In the genomic region with DNA sequence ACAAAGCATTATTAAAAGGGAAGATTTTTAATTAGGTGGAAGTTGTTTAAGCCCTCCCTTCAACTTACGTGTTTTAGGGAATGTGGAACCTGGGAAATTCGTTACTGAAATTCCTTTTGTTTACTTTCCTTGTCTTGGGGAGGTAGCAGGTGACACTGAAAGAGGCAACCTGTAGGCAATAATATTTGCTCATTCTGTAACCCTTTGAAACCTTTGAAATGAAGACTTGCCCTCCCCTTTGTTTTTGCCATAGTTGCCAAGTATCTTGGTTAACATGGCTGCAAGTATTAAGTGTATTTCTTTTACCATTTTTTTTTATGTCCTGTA, we compare ENCODE assay signal across 8 cellular contexts. TPM values are rescaled to one million over a fixed set of nuclear protein-coding genes. Genes with fewer than 3 reads are reported as not detected.
DNase-seq lines count a peak whose midpoint lies in the region; ATAC-seq, FAIRE-seq and TF ChIP-seq lines count a peak whose summit lies in the region.

No MANE protein-coding gene starts in this region.

- no peak overlapping the region for H3K18ac ChIP-seq in H1 (ENCODE audit: extremely low read depth, low read length)

- H2BK15ac ChIP-seq in H1 (ENCODE audit: low read length): no peak overlapping the region

- CTCF ChIA-PET in H1 (lab: Charles Lee; ENCODE audit: partially characterized antibody): interaction anchor here (0.6 to 3.3 kb wide), 7 partner anchors 16 to 144 kb away, joined by 3 to 28 read pairs (median 3); no protein-coding TSS in a partner anchor

- H2BK20ac ChIP-seq in H1 (ENCODE audit: low read length): no peak overlapping the region

- POLR2A ChIA-PET in H1 (lab: Charles Lee; ENCODE audit: partially characterized antibody): interaction anchor here (1.1 to 2.6 kb wide), 9 partner anchors 11 to 151 kb away, joined by 3 to 19 read pairs (median 4); no protein-coding TSS in a partner anchor

- FAIRE-seq in H1 (lab: Jason Lieb, UNC): no peak

- no peak overlapping the region for H3K23ac ChIP-seq in H1 (ENCODE audit: insufficient read length)

- H3K4me3 Mint-ChIP-seq in CD4-positive, CD25-positive, alpha-beta regulatory T cell: peak overlapping the region; percentile 95 to 98 (median 96)

- TF ChIP-seq RAD21 in H1 (IDR thresholded peaks at IDR 0.05 in 1 of 2, conservative IDR thresholded peaks at IDR 0.05 in 1 of 2; ENCODE audit: low read depth in 2 of 2, low read length in 2 of 2): no peak

- peaks cover 49 to 69% (median 59%) of the 10 kb centered on the region in 4 donors for H3K4me1 Mint-ChIP-seq in CD4-positive, CD25-positive, alpha-beta regulatory T cell

- DNase-seq in CD4-positive, CD25-positive, alpha-beta regulatory T cell: no peak
- DNase-seq in NB4 (ENCODE audit: low read depth): no peak
- no peak for DNase-seq in H1 (ENCODE audit: low read depth in 1 of 2, low spot score in 2 of 2)
- DNase-seq in hepatic stellate cell (ENCODE audit: low spot score): no peak
- DNase-seq in CD1c-positive myeloid dendritic cell (ENCODE audit: extremely low spot score): no peak
- no peak for DNase-seq in G401 (ENCODE audit: low spot score)

- H4K91ac ChIP-seq in H1 (replicated peaks; ENCODE audit: insufficient read length, low read length): no peak overlapping the region

- no peaks in the 10 kb centered on the region for H3K27me3 ChIP-seq in CD4-positive, CD25-positive, alpha-beta regulatory T cell (ENCODE audit: control insufficient read depth, insufficient read depth, low read length)
- H3K27me3 ChIP-seq in H1 (replicated peaks in 1 of 4; ENCODE audit: control insufficient read depth in 3 of 4, extremely low read depth in 1 of 4, insufficient read depth in 3 of 4, low read length in 3 of 4) (no peaks in the 10 kb centered on the region; a peak in 2 of 7 replicates), neuron (ENCODE audit: insufficient read depth, low read length) (no peaks in the 10 kb centered on the region)

- no peak overlapping the region for H3K56ac ChIP-seq in H1 (replicated peaks; ENCODE audit: insufficient read length, low read depth, low read length)

- H3K36me3 Mint-ChIP-seq in CD4-positive, CD25-positive, alpha-beta regulatory T cell: no peaks in the 10 kb centered on the region

- in situ Hi-C loops in G401 (cut with HindIII; ENCODE audit: low sequenced_read_pairs): no loop called here

- H3K4me3 ChIP-seq in CD4-positive, CD25-positive, alpha-beta regulatory T cell (ENCODE audit: low read depth, low read length): peak overlapping the region; percentile 92
- H3K4me3 ChIP-seq in NB4 (ENCODE audit: low read depth, low read length) (peak overlapping the region; percentile 81), H1 (ENCODE audit: extremely low read depth in 1 of 4, insufficient read depth in 2 of 4, low read depth in 3 of 4, low read length in 4 of 4) (peak overlapping the region; percentile 67 to 92 (median 76); a peak in 7 of 8 replicates), neuron (ENCODE audit: low read length) (peak overlapping the region; percentile 64)

- WGBS in H1 (ENCODE audit: extremely low coverage in 1 of 2, insufficient coverage in 1 of 2, insufficient read length in 1 of 2, insufficient replicate concordance in 2 of 2, low coverage in 1 of 2, low lambda C conversion rate in 2 of 2, missing lambda C conversion rate in 1 of 2), 2 experiments: 41% methylated on average over 2 of the region's 2 CpGs; no CpG with 5 or more reads in 1 of the 2 experiments

- no peaks in the 10 kb centered on the region for H3K9me3 Mint-ChIP-seq in CD4-positive, CD25-positive, alpha-beta regulatory T cell

- H3K9ac ChIP-seq in H1 (replicated peaks in 1 of 4; ENCODE audit: extremely low read depth in 1 of 4, low read depth in 3 of 4, low read length in 3 of 4): no peak overlapping the region; a peak in 1 of 7 replicates

- H3K79me1 ChIP-seq in H1 (ENCODE audit: low read depth, low read length): no peaks in the 10 kb centered on the region; the same call in 1 of the 2 replicates

- peaks cover 6% of the 10 kb centered on the region for H3K27me3 Mint-ChIP-seq in CD4-positive, CD25-positive, alpha-beta regulatory T cell

- H3K27ac Mint-ChIP-seq in CD4-positive, CD25-positive, alpha-beta regulatory T cell: peak overlapping the region in 2 of 3 donors; percentile 94 to 95

- no peaks in the 10 kb centered on the region for H3K36me3 ChIP-seq in CD4-positive, CD25-positive, alpha-beta regulatory T cell (ENCODE audit: control insufficient read depth, insufficient read depth, low read length)
- peaks cover 0 to 4% (median 0%) of the 10 kb centered on the region in 4 experiments; a peak in 2 of 8 replicates for H3K36me3 ChIP-seq in H1 (ENCODE audit: control insufficient read depth in 2 of 4, insufficient read depth in 4 of 4, low read length in 3 of 4)
- H3K36me3 ChIP-seq in neuron (ENCODE audit: insufficient read depth, low read length): peaks cover 5% of the 10 kb centered on the region

- no peak overlapping the region for H2BK120ac ChIP-seq in H1 (replicated peaks; ENCODE audit: low read depth, low read length)

- H4K5ac ChIP-seq in H1 (ENCODE audit: insufficient read length, low read depth, low read length): no peak overlapping the region

- TF ChIP-seq EP300 in H1 (IDR thresholded peaks at IDR 0.05; ENCODE audit: borderline replicate concordance in 1 of 2, low read depth in 2 of 2, low read length in 2 of 2): no peak

- peaks cover 14 to 24% of the 10 kb centered on the region in 2 experiments for H4K20me1 ChIP-seq in H1 (replicated peaks in 1 of 2; ENCODE audit: control insufficient read depth in 1 of 2, insufficient read depth in 2 of 2, low read length in 2 of 2)

- ATAC-seq in CD4-positive, CD25-positive, alpha-beta regulatory T cell (ENCODE audit: low read depth in 2 of 2): no peak
- no peak for ATAC-seq in HG03159 (IDR thresholded peaks at IDR 0.05; ENCODE audit: unreplicated experiment)

- H3K27ac ChIP-seq in CD4-positive, CD25-positive, alpha-beta regulatory T cell (ENCODE audit: insufficient read depth, low read length, poor library complexity, severe bottlenecking): peak overlapping the region; percentile 61
- H3K27ac ChIP-seq in H1 (ENCODE audit: low read depth, low read length): no peak overlapping the region

- H3K4me2 ChIP-seq in H1 (ENCODE audit: insufficient read depth in 1 of 2, low read depth in 2 of 2, low read length in 2 of 2): peak overlapping the region; percentile 75 to 96

- TF ChIP-seq POLR2A in NB4 (IDR thresholded peaks at IDR 0.05; ENCODE audit: extremely low read depth, insufficient read length) (no peak), H1 (IDR thresholded peaks at IDR 0.05; ENCODE audit: control extremely low read depth in 1 of 2, low read depth in 2 of 2, low read length in 2 of 2) (no peak)

- H3K14ac ChIP-seq in H1 (ENCODE audit: insufficient read length): no peak overlapping the region

- TF ChIP-seq CTCF in NB4 (IDR thresholded peaks at IDR 0.05; ENCODE audit: low read depth, low read length): no peak
- TF ChIP-seq CTCF in H1 (IDR thresholded peaks at IDR 0.05; ENCODE audit: control extremely low read depth in 1 of 3, insufficient read depth in 1 of 3, low read depth in 1 of 3, low read length in 3 of 3): no peak

- no peak overlapping the region for H2AFZ ChIP-seq in H1 (ENCODE audit: low read length)
- no peak overlapping the region for H2AFZ ChIP-seq in neuron (ENCODE audit: low read depth, low read length)

- H2BK12ac ChIP-seq in H1 (ENCODE audit: low read depth, low read length): no peak overlapping the region

- H3K4me1 ChIP-seq in CD4-positive, CD25-positive, alpha-beta regulatory T cell (ENCODE audit: control insufficient read depth, insufficient read depth, low read length, poor library complexity, severe bottlenecking): peaks cover 58% of the 10 kb centered on the region
- peaks cover 0 to 11% (median 3%) of the 10 kb centered on the region in 4 experiments; a peak in 6 of 7 replicates for H3K4me1 ChIP-seq in H1 (replicated peaks in 1 of 4; ENCODE audit: control insufficient read depth in 3 of 4, insufficient read depth in 4 of 4, low read length in 3 of 4)
- H3K4me1 ChIP-seq in neuron (ENCODE audit: insufficient read depth, low read length): peaks cover 16% of the 10 kb centered on the region

- peaks cover 0 to 59% of the 10 kb centered on the region in 2 experiments; a peak in 3 of 4 replicates for H3K79me2 ChIP-seq in H1 (ENCODE audit: control insufficient read depth in 1 of 2, insufficient read depth in 2 of 2, low read length in 2 of 2)

- no peak overlapping the region for H3K4ac ChIP-seq in H1 (replicated peaks; ENCODE audit: insufficient read length, low read depth, low read length)

- no peak overlapping the region for H2AK5ac ChIP-seq in H1 (ENCODE audit: low read depth, low read length)

- no peak overlapping the region for H2BK5ac ChIP-seq in H1 (ENCODE audit: low read depth, low read length)

- H3K9me3 ChIP-seq in CD4-positive, CD25-positive, alpha-beta regulatory T cell (ENCODE audit: control insufficient read depth in 2 of 2, low read length in 2 of 2): no peaks in the 10 kb centered on the region
- no peaks in the 10 kb centered on the region for H3K9me3 ChIP-seq in H1 (ENCODE audit: insufficient read depth in 2 of 2, low read depth in 1 of 2, low read length in 1 of 2)
- no peaks in the 10 kb centered on the region for H3K9me3 ChIP-seq in neuron (ENCODE audit: low read length)

- H3K23me2 ChIP-seq in H1 (ENCODE audit: low read depth, low read length): peaks cover 12% of the 10 kb centered on the region; the same call in 1 of the 2 replicates

- no peak overlapping the region for H4K8ac ChIP-seq in H1 (ENCODE audit: extremely low read depth, insufficient read depth, low read length)

RNA-seq across cellular contexts. Expression of gene MRPS6, which starts 1.7 kb away (rescaled TPM):
- 34.9 TPM for total RNA-seq in CD4-positive, CD25-positive, alpha-beta regulatory T cell
- polyA plus RNA-seq in CD4-positive, CD25-positive, alpha-beta regulatory T cell: 100 to 1,000 TPM; 160 to 203 (median 187) TPM
- total RNA-seq in H1 (2021; fragmentation: NEBNext Ultra II Directional; extraction: Animal tissue kit (Norgen Biotek cat#: 25700)): 154 and 156 TPM in 2 replicates
- polyA plus RNA-seq in H1 (2011; rRNA removed): 61.3 and 62.7 TPM in 2 replicates
- polyA plus RNA-seq in H1 (2011; cell fraction: cytosol; rRNA removed): 69.0 TPM
- polyA plus RNA-seq in H1 (2011; cell fraction: nucleus; rRNA removed): 30.3 TPM
- polyA plus RNA-seq in H1 (2012, experiment 1 of 2): 92.0 to 134 TPM (median 121 TPM) in 4 replicates
- polyA plus RNA-seq in H1 (2012, experiment 2 of 2): 158 TPM
- polyA plus RNA-seq in H1 (2013, experiment 1 of 2): 171 TPM
- 185 TPM for polyA plus RNA-seq in H1 (2013, experiment 2 of 2)
- polyA minus RNA-seq in H1 (2011; rRNA and poly(A)+ RNA removed): 17.3 and 19.4 TPM in 2 replicates
- polyA minus RNA-seq in H1 (2011; cell fraction: cytosol; rRNA and poly(A)+ RNA removed): 15.8 TPM
- polyA minus RNA-seq in H1 (2011; cell fraction: nucleus; rRNA and poly(A)+ RNA removed): 33.2 TPM
- total RNA-seq in G401 (2014; rRNA removed; shearing (Covaris generic)): 53.8 and 118 TPM in 2 replicates

RNA-seq across cellular contexts. Expression of gene SLC5A3, which starts 1.7 kb away (rescaled TPM):
- total RNA-seq in CD4-positive, CD25-positive, alpha-beta regulatory T cell: 13.7 TPM
- 1 to 10 TPM; 1.0 to 2.4 (median 1.9) TPM for polyA plus RNA-seq in CD4-positive, CD25-positive, alpha-beta regulatory T cell
- 19.4 TPM in 2 replicates for total RNA-seq in H1 (2021; fragmentation: NEBNext Ultra II Directional; extraction: Animal tissue kit (Norgen Biotek cat#: 25700))
- 2.4 and 4.0 TPM in 2 replicates for polyA plus RNA-seq in H1 (2011; rRNA removed)
- polyA plus RNA-seq in H1 (2011; cell fraction: cytosol; rRNA removed): 4.2 TPM
- polyA plus RNA-seq in H1 (2011; cell fraction: nucleus; rRNA removed): 3.0 TPM
- polyA plus RNA-seq in H1 (2012, experiment 1 of 2): 3.3 to 5.8 TPM (median 4.2 TPM) in 4 replicates
- polyA plus RNA-seq in H1 (2012, experiment 2 of 2): 0.25 TPM
- polyA plus RNA-seq in H1 (2013, experiment 1 of 2): 9.6 TPM
- 8.5 TPM for polyA plus RNA-seq in H1 (2013, experiment 2 of 2)
- polyA minus RNA-seq in H1 (2011; rRNA and poly(A)+ RNA removed): 21.0 and 25.5 TPM in 2 replicates
- 11.6 TPM for polyA minus RNA-seq in H1 (2011; cell fraction: cytosol; rRNA and poly(A)+ RNA removed)
- 44.9 TPM for polyA minus RNA-seq in H1 (2011; cell fraction: nucleus; rRNA and poly(A)+ RNA removed)
- 33.8 and 48.4 TPM in 2 replicates for total RNA-seq in G401 (2014; rRNA removed; shearing (Covaris generic))
